In genomic region chr1:110779617-110780016, GRCh38 we compare ENCODE assay signal across 20 cellular contexts.
DNase-seq lines count a peak whose midpoint lies in the region; ATAC-seq, FAIRE-seq and TF ChIP-seq lines count a peak whose summit lies in the region.
"Had no signal": no experiment of that assay in that cellular context is flagged by ENCODE, and none has a peak within 500 bp of the region (broad histone marks: within the 10 kb centered on the region; RNA-seq: fewer than 3 reads in every experiment).

No MANE protein-coding gene starts in this region.

- H3K4me1 ChIP-seq in pancreas: no peaks in the 10 kb centered on the region
- H3K4me1 ChIP-seq in endodermal cell (ENCODE audit: control insufficient read depth, insufficient read depth, low read length): peaks cover 10% of the 10 kb centered on the region
- H3K4me1 ChIP-seq: Caco-2, HAP-1 had no signal

- peaks cover 48% of the 10 kb centered on the region for H3K27me3 Mint-ChIP-seq in endodermal cell (ENCODE audit: insufficient read depth)

- H3K4me1 Mint-ChIP-seq in endodermal cell: peaks cover 9% of the 10 kb centered on the region

- H3K27ac Mint-ChIP-seq in endodermal cell: no peak overlapping the region
- H3K27ac Mint-ChIP-seq: B cell; CD8-positive, alpha-beta T cell; HFFc6 had no signal

- DNase-seq in kidney tubule cell (ENCODE audit: low spot score) (peak; percentile 65), left kidney (ENCODE audit: low read depth, low spot score) (peak; percentile 9), pancreas (peak in 1 of 6 donors; percentile 21), NCI-H748 (lab: John Stamatoyannopoulos, UW; ENCODE audit: unreplicated experiment) (no peak), mesenteric fat pad (ENCODE audit: low spot score) (no peak), endodermal cell (no peak)
- DNase-seq: Caco-2; CD4-positive, CD25-positive, alpha-beta regulatory T cell; CD8-positive, alpha-beta T cell; DMS153; DND-41; GOT3; HFFc6 had no signal

- H3K27ac ChIP-seq in pancreas (no peak overlapping the region), endodermal cell (ENCODE audit: low read depth, low read length) (no peak overlapping the region)
- H3K27ac ChIP-seq: BLaER1, C4-2B had no signal

- H3K4me3 ChIP-seq in pancreas: no peak overlapping the region
- no peak overlapping the region for H3K4me3 ChIP-seq in endodermal cell (ENCODE audit: low read length)
- H3K4me3 ChIP-seq: BLaER1, HAP-1 had no signal

- peak; percentile 50 to 66 (median 58) for ATAC-seq in pancreas
- ATAC-seq: CD8-positive, alpha-beta T cell had no signal

- H3K36me3 ChIP-seq in pancreas (no peaks in the 10 kb centered on the region), endodermal cell (ENCODE audit: control insufficient read depth, insufficient read depth, low read length) (no peaks in the 10 kb centered on the region)
- H3K36me3 ChIP-seq: BLaER1, HAP-1 had no signal

- TF ChIP-seq CTCF in pancreas (IDR thresholded peaks at IDR 0.05) (no peak), endodermal cell (conservative IDR thresholded peaks at IDR 0.05) (no peak)

- no peaks in the 10 kb centered on the region for H3K9me3 Mint-ChIP-seq in endodermal cell
- H3K9me3 Mint-ChIP-seq: CD4-positive, CD25-positive, alpha-beta regulatory T cell; CD8-positive, alpha-beta T cell; HFFc6 had no signal

- intact Hi-C loops in pancreas (cut with DNase I): loop anchor here in 1 of 3 donors (5.0 kb wide), 1 partner anchor 147 kb away; no protein-coding TSS in a partner anchor

- no peak overlapping the region for H3K9ac ChIP-seq in endodermal cell (ENCODE audit: extremely low read depth, low read length, poor library complexity, severe bottlenecking)
- H3K9ac ChIP-seq: BLaER1 had no signal

- H3K4me3 Mint-ChIP-seq in endodermal cell: no peak overlapping the region
- H3K4me3 Mint-ChIP-seq: B cell; CD8-positive, alpha-beta T cell; HFFc6 had no signal

- no peaks in the 10 kb centered on the region for H3K36me3 Mint-ChIP-seq in endodermal cell (ENCODE audit: low read depth)
- H3K36me3 Mint-ChIP-seq: CD4-positive, CD25-positive, alpha-beta regulatory T cell; CD8-positive, alpha-beta T cell had no signal

- 9 to 18% methylated on average over 3 of the region's 3 CpGs for WGBS in pancreas, 2 donors
- WGBS in endodermal cell (ENCODE audit: insufficient coverage in 1 of 2, insufficient read length in 1 of 2), 2 experiments: 78 to 93% methylated on average over 2 to 3 of the region's 3 CpGs

- H3K27me3 ChIP-seq in pancreas (no peaks in the 10 kb centered on the region), endodermal cell (ENCODE audit: control insufficient read depth, insufficient read depth, low read length, poor library complexity, severe bottlenecking) (peaks cover 49% of the 10 kb centered on the region)
- H3K27me3 ChIP-seq: BLaER1 had no signal

- FAIRE-seq in pancreas (lab: Jason Lieb, UNC): no peak
- FAIRE-seq: G401.6, GM12892, H54 had no signal

- H3K9me3 ChIP-seq in pancreas (no peaks in the 10 kb centered on the region), endodermal cell (ENCODE audit: control insufficient read depth, low read length) (no peaks in the 10 kb centered on the region)
- H3K9me3 ChIP-seq: BLaER1, Caco-2, HAP-1 had no signal

Comparison
In these comparisons a context has a peak if more than half of its experiments do, and no peak if none do; other contexts are left out.
1. DNase-seq: peak in kidney tubule cell (single experiment) and left kidney (single experiment); none in NCI-H748 (single experiment), mesenteric fat pad (single experiment) and endodermal cell (single experiment).